Comparison of ENCODE assay signal across 9 cellular contexts in genomic region chr4:6991771-6992557, GRCh38. TPM values are rescaled to one million over a fixed set of nuclear protein-coding genes. Genes with fewer than 3 reads are reported as not detected.
A peak's percentile ranks its signal among the peaks of the same experiment; 100 is the strongest.
DNase-seq lines count a peak whose midpoint lies in the region; ATAC-seq, FAIRE-seq and TF ChIP-seq lines count a peak whose summit lies in the region.
"Had no signal": no experiment of that assay in that cellular context is flagged by ENCODE, and none has a peak within 500 bp of the region (broad histone marks: within the 10 kb centered on the region; RNA-seq: fewer than 3 reads in every experiment).

No MANE protein-coding gene starts in this region.

- TF ChIP-seq CTCF in Caco-2 (IDR thresholded peaks at IDR 0.05; ENCODE audit: insufficient read depth in 1 of 2, low read depth in 1 of 2, low read length in 1 of 2, severe bottlenecking in 1 of 2, unreplicated experiment in 1 of 2) = no peak
- no peak for TF ChIP-seq CTCF in NB4 (IDR thresholded peaks at IDR 0.05; ENCODE audit: low read depth, low read length)
- no peak for TF ChIP-seq CTCF in pancreas (IDR thresholded peaks at IDR 0.05)

- WGBS in pancreas, 2 donors = 51 to 61% methylated on average over 15 of the region's 15 CpGs

- no peaks in the 10 kb centered on the region for H3K27me3 Mint-ChIP-seq in Caco-2 (ENCODE audit: insufficient read depth, unreplicated experiment)

- no peak for FAIRE-seq in pancreas (lab: Jason Lieb, UNC)
- FAIRE-seq: colon had no signal

- no peaks in the 10 kb centered on the region for H3K9me3 ChIP-seq in Caco-2
- no peaks in the 10 kb centered on the region for H3K9me3 ChIP-seq in pancreas

- intact Hi-C loops in Caco-2 (cut with micrococcal nuclease; ENCODE audit: unreplicated experiment) = no loop called here
- intact Hi-C loops in pancreas (cut with DNase I) = no loop called here

- no peaks in the 10 kb centered on the region for H3K36me3 ChIP-seq in Caco-2 (ENCODE audit: control insufficient read depth, insufficient read depth, low read length)
- no peaks in the 10 kb centered on the region for H3K36me3 ChIP-seq in pancreas

- H3K27me3 ChIP-seq in Caco-2 (replicated peaks; ENCODE audit: control insufficient read depth, insufficient read depth, low read length) = no peaks in the 10 kb centered on the region
- H3K27me3 ChIP-seq in pancreas = no peaks in the 10 kb centered on the region

- peak in 3 of 4 donors; percentile 8 to 39 (median 11) for ATAC-seq in pancreas
- no peak for ATAC-seq in GM21423 (IDR thresholded peaks at IDR 0.05; ENCODE audit: unreplicated experiment)
- no peak for ATAC-seq in HG02938 (IDR thresholded peaks at IDR 0.05; ENCODE audit: unreplicated experiment)
- ATAC-seq in GM21528 (IDR thresholded peaks at IDR 0.05; ENCODE audit: low FRiP score, unreplicated experiment) = no peak

- H3K4me1 ChIP-seq in Caco-2 (peaks cover 10% of the 10 kb centered on the region), pancreas (peaks cover 5 to 27% (median 15%) of the 10 kb centered on the region in 3 donors)

- H3K4me3 Mint-ChIP-seq in Caco-2 (ENCODE audit: unreplicated experiment) = no peak overlapping the region

- CTCF ChIA-PET in Caco-2 (lab: Charles Lee) = interaction anchor here (1.0 kb wide), 2 partner anchors 79 to 118 kb away, joined by 3 read pairs; no protein-coding TSS in a partner anchor

- peak overlapping the region in 3 of 4 donors; percentile 12 to 70 (median 66) for H3K27ac ChIP-seq in pancreas

- peaks cover 51% of the 10 kb centered on the region for H3K36me3 Mint-ChIP-seq in Caco-2 (ENCODE audit: insufficient read depth, unreplicated experiment)

- peak overlapping the region; percentile 19 for H3K27ac Mint-ChIP-seq in Caco-2 (ENCODE audit: unreplicated experiment)

- no peak for DNase-seq in Caco-2
- DNase-seq in NB4 (ENCODE audit: low read depth) = peak; percentile 27
- peak; percentile 34 to 88 for DNase-seq in dermis microvascular lymphatic vessel endothelial cell (ENCODE audit: low read depth in 2 of 2)
- DNase-seq in pancreas = peak in 3 of 6 donors; percentile 43 to 49 (median 47)
- DNase-seq in NCI-H748 treated with DMSO at 0.1 percent for 48 hours (lab: John Stamatoyannopoulos, UW) = no peak

- no TSS peak for BruUV-seq in Caco-2 (replicated peaks; lab: Mats Ljungman, UMichigan)

- H3K4me3 ChIP-seq in Caco-2 (ENCODE audit: low read depth, low read length) (no peak overlapping the region), NB4 (ENCODE audit: low read depth, low read length) (no peak overlapping the region), pancreas (peak overlapping the region in 1 of 4 donors; percentile 3)

- H3K9me3 Mint-ChIP-seq in Caco-2 (ENCODE audit: unreplicated experiment) = no peaks in the 10 kb centered on the region

- TF ChIP-seq POLR2A in NB4 (IDR thresholded peaks at IDR 0.05; ENCODE audit: extremely low read depth, insufficient read length) = no peak

- peaks cover 24% of the 10 kb centered on the region for H3K4me1 Mint-ChIP-seq in Caco-2 (ENCODE audit: low read depth, unreplicated experiment)

- POLR2A ChIA-PET in Caco-2 (lab: Charles Lee) = interaction anchor here (0.5 kb wide), 1 partner anchor 51 kb away, joined by 3 read pairs; a partner anchor contains a TSS

RNA-seq across cellular contexts. Expression of gene TADA2B, which starts 51.2 kb away (rescaled TPM):
- total RNA-seq in Caco-2 (2022) (17.2 and 21.8 TPM in 2 replicates), dermis microvascular lymphatic vessel endothelial cell (8.0 and 9.4 TPM in 2 replicates), pancreas (10 to 100 TPM; 14.0 to 26.2 (median 19.7) TPM)
- 10 to 100 TPM in 1 of 2 donors, 1 to 10 TPM in 1; 9.6 to 11.0 TPM for polyA plus RNA-seq in pancreas

Comparison
In these comparisons a context has a peak if more than half of its experiments do, and no peak if none do; other contexts are left out.
1. DNase-seq: peak in NB4 (single experiment) and dermis microvascular lymphatic vessel endothelial cell (2 of 2); none in Caco-2 (0 of 2) and NCI-H748 treated with DMSO at 0.1 percent for 48 hours (single experiment).
2. ATAC-seq: peak in pancreas (3 of 4); none in GM21423 (single experiment), HG02938 (single experiment) and GM21528 (single experiment).